ENCODE assay signal across 18 cellular contexts in the genomic region with DNA sequence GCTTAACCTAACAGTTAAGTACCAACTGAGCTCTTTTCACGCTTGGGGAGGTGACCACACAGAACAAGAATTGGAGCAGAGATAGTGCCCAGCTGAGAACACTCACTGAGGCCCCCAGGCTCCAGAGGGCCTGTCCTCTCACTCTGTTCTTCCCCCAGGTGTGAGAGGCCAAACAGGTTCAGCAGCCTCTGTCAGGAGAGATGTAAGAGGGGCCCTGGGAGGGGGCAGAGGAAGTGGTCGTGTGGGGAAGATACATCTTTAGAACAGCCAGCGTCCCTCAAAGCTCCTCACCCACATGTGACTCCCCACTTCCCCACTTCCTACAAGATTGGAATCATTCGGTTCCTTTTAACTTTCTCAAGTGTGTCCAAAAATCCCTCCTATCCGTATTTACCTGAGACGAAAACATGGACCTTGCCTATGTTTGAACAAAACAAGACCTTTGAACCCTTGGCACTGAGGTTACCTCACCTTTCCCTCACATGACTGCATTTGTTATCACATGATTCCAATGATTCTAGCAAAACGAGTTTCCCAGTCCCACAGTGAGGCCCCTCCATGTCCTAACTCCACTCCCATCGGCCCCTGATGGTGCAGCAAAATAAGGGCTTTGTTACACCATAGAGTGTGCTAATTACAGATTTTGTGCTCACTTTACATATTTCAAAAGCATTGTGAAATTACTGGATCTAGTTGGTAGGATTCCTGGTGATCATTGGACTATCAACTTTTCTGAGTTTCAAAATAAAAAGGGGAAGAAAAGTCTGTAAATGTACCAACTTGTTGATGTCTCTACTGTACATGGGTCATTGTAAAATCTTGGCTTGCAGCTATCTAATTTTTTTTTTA. TPM values are rescaled to one million over a fixed set of nuclear protein-coding genes. Genes with fewer than 3 reads are reported as not detected.
DNase-seq lines count a peak whose midpoint lies in the region; ATAC-seq and TF ChIP-seq lines count a peak whose summit lies in the region.
"Had no signal": no experiment of that assay in that cellular context is flagged by ENCODE, and none has a peak within 500 bp of the region (broad histone marks: within the 10 kb centered on the region; RNA-seq: fewer than 3 reads in every experiment).

No MANE protein-coding gene starts in this region.

- no peak overlapping the region for H3K27ac ChIP-seq in BLaER1 treated with 17β-estradiol and CSF1 and Interleukin-3, amounts not matched to agents 10 nM and 100 nM
- H3K27ac ChIP-seq in H9 (ENCODE audit: insufficient read length, low read depth, low read length): no peak overlapping the region
- H3K27ac ChIP-seq in colonic mucosa: peak overlapping the region; percentile 22
- no peak overlapping the region for H3K27ac ChIP-seq in vagina
- H3K27ac ChIP-seq in upper lobe of left lung: no peak overlapping the region
- H3K27ac ChIP-seq: uterus had no signal

- H3K18ac ChIP-seq in H9 (ENCODE audit: insufficient read length, low read depth, low read length): no peak overlapping the region

- H3K27me3 Mint-ChIP-seq in H9 (ENCODE audit: low read depth): peaks cover 1% of the 10 kb centered on the region
- no peaks in the 10 kb centered on the region for H3K27me3 Mint-ChIP-seq in mesothelial cell of epicardium (ENCODE audit: low read depth)

- H3K4me3 Mint-ChIP-seq in H9 (no peak overlapping the region), mesothelial cell of epicardium (no peak overlapping the region)
- H3K4me3 Mint-ChIP-seq: activated CD4-positive, alpha-beta T cell treated with anti-CD3 and anti-CD28 coated beads, Interleukin-2, amount 10 ng/mL, durations not matched to agents 24 days and 14 days; activated naive CD4-positive, alpha-beta T cell treated with anti-CD3 and anti-CD28 coated beads, Interleukin-2, amount 10 ng/mL, durations not matched to agents 7 days and 5 days; CD8-positive, alpha-beta memory T cell had no signal

- H3K4me1 ChIP-seq in BLaER1 treated with 17β-estradiol and CSF1 and Interleukin-3, amounts not matched to agents 10 nM and 100 nM: peaks cover 0 to 9% (median 6%) of the 10 kb centered on the region in 10 experiments; a peak in 7 of 20 replicates
- H3K4me1 ChIP-seq in H9 (ENCODE audit: insufficient read depth, low read length) (no peaks in the 10 kb centered on the region), colonic mucosa (no peaks in the 10 kb centered on the region), vagina (no peaks in the 10 kb centered on the region), upper lobe of left lung (no peaks in the 10 kb centered on the region)
- H3K4me1 ChIP-seq: uterus had no signal

- intact Hi-C loops in colonic mucosa (cut with DNase I) (no loop called here), vagina (cut with DNase I) (no loop called here)

- H3K79me1 ChIP-seq in H9 (ENCODE audit: insufficient read depth, low read depth, low read length, poor library complexity, severe bottlenecking): no peaks in the 10 kb centered on the region

- no peaks in the 10 kb centered on the region for H3K36me3 ChIP-seq in BLaER1 treated with 17β-estradiol and CSF1 and Interleukin-3, amounts not matched to agents 10 nM and 100 nM
- no peaks in the 10 kb centered on the region for H3K36me3 ChIP-seq in colonic mucosa
- no peaks in the 10 kb centered on the region for H3K36me3 ChIP-seq in vagina
- H3K36me3 ChIP-seq in upper lobe of left lung: no peaks in the 10 kb centered on the region
- H3K36me3 ChIP-seq: uterus had no signal

- H2BK120ac ChIP-seq in H9 (ENCODE audit: low read depth, low read length, poor library complexity, severe bottlenecking): no peak overlapping the region

- no peak overlapping the region for H2BK15ac ChIP-seq in H9 (ENCODE audit: low read depth, low read length)

- no peaks in the 10 kb centered on the region; a peak in 1 of 22 replicates for H3K9me3 ChIP-seq in BLaER1 treated with 17β-estradiol and CSF1 and Interleukin-3, amounts not matched to agents 10 nM and 100 nM (replicated peaks in 1 of 11)
- no peaks in the 10 kb centered on the region for H3K9me3 ChIP-seq in H9 (ENCODE audit: control insufficient read depth, low read depth, low read length)
- H3K9me3 ChIP-seq in colonic mucosa: no peaks in the 10 kb centered on the region
- H3K9me3 ChIP-seq in vagina: no peaks in the 10 kb centered on the region
- H3K9me3 ChIP-seq in upper lobe of left lung: no peaks in the 10 kb centered on the region
- H3K9me3 ChIP-seq: uterus had no signal

- no peak for TF ChIP-seq EP300 in upper lobe of left lung (IDR thresholded peaks at IDR 0.05)

- H3K4ac ChIP-seq in H9 (ENCODE audit: low read depth, low read length): no peak overlapping the region

- H3K23ac ChIP-seq in H9 (ENCODE audit: insufficient read length, low read depth, low read length): no peak overlapping the region

- H3K9me3 Mint-ChIP-seq in H9: no peaks in the 10 kb centered on the region
- H3K9me3 Mint-ChIP-seq in mesothelial cell of epicardium: no peaks in the 10 kb centered on the region
- H3K9me3 Mint-ChIP-seq: activated CD4-positive, alpha-beta T cell treated with anti-CD3 and anti-CD28 coated beads, Interleukin-2, amount 10 ng/mL, durations not matched to agents 24 days and 14 days; activated naive CD4-positive, alpha-beta T cell treated with anti-CD3 and anti-CD28 coated beads, Interleukin-2, amount 10 ng/mL, durations not matched to agents 7 days and 5 days; CD8-positive, alpha-beta memory T cell had no signal

- no peak overlapping the region for H3T11ph ChIP-seq in H9 (ENCODE audit: low read length)

- H3K4me3 ChIP-seq in BLaER1 treated with 17β-estradiol and CSF1 and Interleukin-3, amounts not matched to agents 10 nM and 100 nM: no peak overlapping the region
- H3K4me3 ChIP-seq in colonic mucosa (no peak overlapping the region), vagina (no peak overlapping the region), upper lobe of left lung (no peak overlapping the region)
- H3K4me3 ChIP-seq: uterus had no signal

- H4K5ac ChIP-seq in H9 (ENCODE audit: insufficient read length, low read depth, low read length): no peak overlapping the region

- no peak overlapping the region for H2BK20ac ChIP-seq in H9 (ENCODE audit: low read depth, low read length, poor library complexity, severe bottlenecking)

- no peaks in the 10 kb centered on the region for H3K27me3 ChIP-seq in BLaER1 treated with 17β-estradiol and CSF1 and Interleukin-3, amounts not matched to agents 10 nM and 100 nM
- no peaks in the 10 kb centered on the region for H3K27me3 ChIP-seq in H9 (ENCODE audit: insufficient read depth, low read length)
- H3K27me3 ChIP-seq in colonic mucosa: no peaks in the 10 kb centered on the region
- H3K27me3 ChIP-seq in vagina: no peaks in the 10 kb centered on the region
- no peaks in the 10 kb centered on the region for H3K27me3 ChIP-seq in upper lobe of left lung
- H3K27me3 ChIP-seq: uterus had no signal

- H3K9ac ChIP-seq in BLaER1 treated with 17β-estradiol and CSF1 and Interleukin-3, amounts not matched to agents 10 nM and 100 nM: no peak overlapping the region
- no peak overlapping the region for H3K9ac ChIP-seq in H9 (ENCODE audit: extremely low read depth, insufficient read length, low read length)
- H3K9ac ChIP-seq in colonic mucosa (ENCODE audit: low read depth in 2 of 2, low read length in 2 of 2): no peak overlapping the region

- no peak overlapping the region for H2BK5ac ChIP-seq in H9 (ENCODE audit: insufficient read length, low read length)

- H3K4me1 Mint-ChIP-seq in H9: peaks cover 10 to 12% of the 10 kb centered on the region in 2 experiments
- H3K4me1 Mint-ChIP-seq in mesothelial cell of epicardium: peaks cover 9% of the 10 kb centered on the region

- H4K91ac ChIP-seq in H9 (ENCODE audit: insufficient read length, low read depth, low read length): no peak overlapping the region

- no peak overlapping the region for H2BK12ac ChIP-seq in H9 (ENCODE audit: insufficient read length, low read depth, low read length)

- DNase-seq in H9 (peak; percentile 43), colonic mucosa (peak; percentile 65), mesothelial cell of epicardium (ENCODE audit: low spot score in 2 of 2, unreplicated experiment in 2 of 2) (no peak), vagina (ENCODE audit: extremely low spot score in 2 of 2) (no peak), C1 segment of cervical spinal cord (lab: John Stamatoyannopoulos, UW) (no peak), DMS 273 treated with DMSO at 0.1 percent for 48 hours (lab: John Stamatoyannopoulos, UW) (no peak), upper lobe of left lung (no peak)
- DNase-seq: activated CD4-positive, alpha-beta T cell treated with anti-CD3 and anti-CD28 coated beads, Interleukin-2, amount 10 ng/mL, durations not matched to agents 24 days and 14 days; activated naive CD4-positive, alpha-beta T cell treated with anti-CD3 and anti-CD28 coated beads, Interleukin-2, amount 10 ng/mL, durations not matched to agents 7 days and 5 days; activated T-cell treated with anti-CD3 and anti-CD28 coated beads for 4 hours; foreskin fibroblast; hypothalamus; NCI-H1436; stimulated activated CD4-positive, alpha-beta T cell treated with anti-CD3 and anti-CD28 coated beads, Interleukin-1b, Interleukin-23, amount 100 ng/mL, for 48 hours; uterus had no signal

- no peak overlapping the region for H4K8ac ChIP-seq in H9 (replicated peaks; ENCODE audit: insufficient read length, low read depth, low read length)

- TF ChIP-seq CTCF in H9 (conservative IDR thresholded peaks at IDR 0.05) (no peak), colonic mucosa (IDR thresholded peaks at IDR 0.05) (no peak), mesothelial cell of epicardium (IDR thresholded peaks at IDR 0.05; ENCODE audit: unreplicated experiment) (no peak), vagina (IDR thresholded peaks at IDR 0.05) (no peak), upper lobe of left lung (IDR thresholded peaks at IDR 0.05) (no peak)

- no peak overlapping the region for H3K14ac ChIP-seq in H9 (ENCODE audit: insufficient read depth, low read length)

- peak overlapping the region in 7 of 11 experiments; percentile 2 to 32 (median 23); a peak in 4 of 22 replicates for H3K4me2 ChIP-seq in BLaER1 treated with 17β-estradiol and CSF1 and Interleukin-3, amounts not matched to agents 10 nM and 100 nM
- no peak overlapping the region for H3K4me2 ChIP-seq in H9 (ENCODE audit: insufficient read depth, insufficient read length, low read length)

- H2AK5ac ChIP-seq in H9 (ENCODE audit: insufficient read length, low read length): no peak overlapping the region

- no peak for ATAC-seq in upper lobe of left lung (ENCODE audit: low FRiP score in 2 of 2)
- ATAC-seq: sciatic nerve had no signal

- peaks cover 2% of the 10 kb centered on the region for H3K23me2 ChIP-seq in H9 (ENCODE audit: insufficient read length, low read depth, low read length, poor library complexity, severe bottlenecking)

- no peaks in the 10 kb centered on the region for H3K79me2 ChIP-seq in H9 (ENCODE audit: insufficient read depth, low read length)

- H3K36me3 Mint-ChIP-seq in H9 (ENCODE audit: insufficient read depth in 1 of 3, low read depth in 3 of 3): no peaks in the 10 kb centered on the region
- no peaks in the 10 kb centered on the region for H3K36me3 Mint-ChIP-seq in mesothelial cell of epicardium
- H3K36me3 Mint-ChIP-seq: activated naive CD4-positive, alpha-beta T cell treated with anti-CD3 and anti-CD28 coated beads, Interleukin-2, amount 10 ng/mL, durations not matched to agents 7 days and 5 days; CD8-positive, alpha-beta memory T cell had no signal

- no peak overlapping the region for H2AFZ ChIP-seq in H9 (ENCODE audit: low read length)

- no peak overlapping the region for H3K56ac ChIP-seq in H9 (ENCODE audit: insufficient read length, low read depth, low read length)

- WGBS in H9 (ENCODE audit: extremely low coverage, insufficient read length, low lambda C conversion rate): no CpG with 5 or more reads among the region's 8 CpGs
- 53 to 61% methylated on average over 8 of the region's 8 CpGs for WGBS in upper lobe of left lung, 2 donors

- no peaks in the 10 kb centered on the region for H4K20me1 ChIP-seq in BLaER1 treated with 17β-estradiol and CSF1 and Interleukin-3, amounts not matched to agents 10 nM and 100 nM
- H4K20me1 ChIP-seq in H9 (ENCODE audit: control insufficient read depth, insufficient read depth, insufficient read length): no peaks in the 10 kb centered on the region

- peak overlapping the region in 1 of 3 experiments; percentile 18; a peak in 4 of 7 replicates for H3K27ac Mint-ChIP-seq in H9
- peak overlapping the region; percentile 54 for H3K27ac Mint-ChIP-seq in mesothelial cell of epicardium
- H3K27ac Mint-ChIP-seq: activated CD4-positive, alpha-beta T cell treated with anti-CD3 and anti-CD28 coated beads, Interleukin-2, amount 10 ng/mL, durations not matched to agents 24 days and 14 days; activated naive CD4-positive, alpha-beta T cell treated with anti-CD3 and anti-CD28 coated beads, Interleukin-2, amount 10 ng/mL, durations not matched to agents 7 days and 5 days; CD8-positive, alpha-beta memory T cell had no signal

- TF ChIP-seq POLR2A in vagina (IDR thresholded peaks at IDR 0.05) (no peak), upper lobe of left lung (IDR thresholded peaks at IDR 0.05) (no peak)

RNA-seq across cellular contexts. Expression of a gene that starts 40.0 kb away (rescaled TPM):
- total RNA-seq in H9 (2021) (184 and 188 TPM in 2 replicates), colonic mucosa (100 to 1,000 TPM; 176 to 196 TPM), mesothelial cell of epicardium (196 to 204 TPM (median 198 TPM) in 3 replicates), vagina (143 TPM), upper lobe of left lung (100 to 1,000 TPM; 109 to 210 (median 137) TPM)

Comparison
In these comparisons a context has a peak if more than half of its experiments do, and no peak if none do; other contexts are left out.
1. DNase-seq: peak in H9 (single experiment) and colonic mucosa (single experiment); none in mesothelial cell of epicardium (0 of 2), vagina (0 of 2), C1 segment of cervical spinal cord (0 of 14), DMS 273 treated with DMSO at 0.1 percent for 48 hours (single experiment) and upper lobe of left lung (0 of 2).